In the genomic region with DNA sequence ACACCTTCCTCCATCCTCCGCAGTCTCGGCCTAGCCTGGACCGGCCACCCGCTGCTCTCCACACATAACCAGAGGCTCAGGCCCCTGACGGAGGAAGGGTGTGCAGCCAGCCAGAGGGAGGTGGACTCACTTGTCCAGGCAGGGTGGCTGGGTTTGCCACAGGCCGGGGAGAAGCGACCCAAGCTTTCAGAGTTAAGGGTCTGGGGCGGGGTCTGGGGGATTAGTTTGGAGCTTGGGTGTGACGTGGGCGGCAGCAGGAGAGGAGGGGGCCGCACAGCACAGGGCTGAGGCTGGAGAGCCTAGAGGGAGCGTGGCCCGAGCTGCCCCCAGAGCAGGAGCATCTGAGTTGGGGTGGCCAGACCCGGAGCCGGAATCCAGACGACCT, we compare ENCODE assay signal across 1 cellular context.
TF ChIP-seq lines count a peak whose summit lies in the region.

No MANE protein-coding gene starts in this region.

TF ChIP-seq in K562, 482 proteins besides CTCF, POLR2A, EP300 and RAD21 (continued from another document):
- TF ChIP-seq, protein P1, sequence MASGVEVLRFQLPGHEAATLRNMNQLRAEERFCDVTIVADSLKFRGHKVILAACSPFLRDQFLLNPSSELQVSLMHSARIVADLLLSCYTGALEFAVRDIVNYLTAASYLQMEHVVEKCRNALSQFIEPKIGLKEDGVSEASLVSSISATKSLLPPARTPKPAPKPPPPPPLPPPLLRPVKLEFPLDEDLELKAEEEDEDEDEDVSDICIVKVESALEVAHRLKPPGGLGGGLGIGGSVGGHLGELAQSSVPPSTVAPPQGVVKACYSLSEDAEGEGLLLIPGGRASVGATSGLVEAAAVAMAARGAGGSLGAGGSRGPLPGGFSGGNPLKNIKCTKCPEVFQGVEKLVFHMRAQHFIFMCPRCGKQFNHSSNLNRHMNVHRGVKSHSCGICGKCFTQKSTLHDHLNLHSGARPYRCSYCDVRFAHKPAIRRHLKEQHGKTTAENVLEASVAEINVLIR (CRISPR knock-in tag; IDR thresholded peaks at IDR 0.05): no peak
- TF ChIP-seq FOXA3 (CRISPR knock-in tag; conservative IDR thresholded peaks at IDR 0.05 in 1 of 2, IDR thresholded peaks at IDR 0.05 in 1 of 2) (no peak), HDAC2 (IDR thresholded peaks at IDR 0.05) (no peak), DDX20 (tag; IDR thresholded peaks at IDR 0.05; ENCODE audit: low read depth) (no peak), NCOA1 (IDR thresholded peaks at IDR 0.05; ENCODE audit: low read depth) (no peak)
- TF ChIP-seq, protein P2, sequence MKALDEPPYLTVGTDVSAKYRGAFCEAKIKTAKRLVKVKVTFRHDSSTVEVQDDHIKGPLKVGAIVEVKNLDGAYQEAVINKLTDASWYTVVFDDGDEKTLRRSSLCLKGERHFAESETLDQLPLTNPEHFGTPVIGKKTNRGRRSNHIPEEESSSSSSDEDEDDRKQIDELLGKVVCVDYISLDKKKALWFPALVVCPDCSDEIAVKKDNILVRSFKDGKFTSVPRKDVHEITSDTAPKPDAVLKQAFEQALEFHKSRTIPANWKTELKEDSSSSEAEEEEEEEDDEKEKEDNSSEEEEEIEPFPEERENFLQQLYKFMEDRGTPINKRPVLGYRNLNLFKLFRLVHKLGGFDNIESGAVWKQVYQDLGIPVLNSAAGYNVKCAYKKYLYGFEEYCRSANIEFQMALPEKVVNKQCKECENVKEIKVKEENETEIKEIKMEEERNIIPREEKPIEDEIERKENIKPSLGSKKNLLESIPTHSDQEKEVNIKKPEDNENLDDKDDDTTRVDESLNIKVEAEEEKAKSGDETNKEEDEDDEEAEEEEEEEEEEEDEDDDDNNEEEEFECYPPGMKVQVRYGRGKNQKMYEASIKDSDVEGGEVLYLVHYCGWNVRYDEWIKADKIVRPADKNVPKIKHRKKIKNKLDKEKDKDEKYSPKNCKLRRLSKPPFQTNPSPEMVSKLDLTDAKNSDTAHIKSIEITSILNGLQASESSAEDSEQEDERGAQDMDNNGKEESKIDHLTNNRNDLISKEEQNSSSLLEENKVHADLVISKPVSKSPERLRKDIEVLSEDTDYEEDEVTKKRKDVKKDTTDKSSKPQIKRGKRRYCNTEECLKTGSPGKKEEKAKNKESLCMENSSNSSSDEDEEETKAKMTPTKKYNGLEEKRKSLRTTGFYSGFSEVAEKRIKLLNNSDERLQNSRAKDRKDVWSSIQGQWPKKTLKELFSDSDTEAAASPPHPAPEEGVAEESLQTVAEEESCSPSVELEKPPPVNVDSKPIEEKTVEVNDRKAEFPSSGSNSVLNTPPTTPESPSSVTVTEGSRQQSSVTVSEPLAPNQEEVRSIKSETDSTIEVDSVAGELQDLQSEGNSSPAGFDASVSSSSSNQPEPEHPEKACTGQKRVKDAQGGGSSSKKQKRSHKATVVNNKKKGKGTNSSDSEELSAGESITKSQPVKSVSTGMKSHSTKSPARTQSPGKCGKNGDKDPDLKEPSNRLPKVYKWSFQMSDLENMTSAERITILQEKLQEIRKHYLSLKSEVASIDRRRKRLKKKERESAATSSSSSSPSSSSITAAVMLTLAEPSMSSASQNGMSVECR (CRISPR knock-in tag; IDR thresholded peaks at IDR 0.05): no peak
